In genomic region chr5:170474489-170475266, GRCh38 we compare ENCODE assay signal across 23 cellular contexts. TPM values are rescaled to one million over a fixed set of nuclear protein-coding genes. Genes with fewer than 3 reads are reported as not detected.
DNase-seq lines count a peak whose midpoint lies in the region; ATAC-seq, FAIRE-seq and TF ChIP-seq lines count a peak whose summit lies in the region.
"Had no signal": no experiment of that assay in that cellular context is flagged by ENCODE, and none has a peak within 500 bp of the region (broad histone marks: within the 10 kb centered on the region; RNA-seq: fewer than 3 reads in every experiment).

No MANE protein-coding gene starts in this region.

- no peak overlapping the region for H3K56ac ChIP-seq in H1 (replicated peaks; ENCODE audit: insufficient read length, low read depth, low read length)

- H3K23me2 ChIP-seq in H1 (ENCODE audit: low read depth, low read length), result no peaks in the 10 kb centered on the region

- no peak for TF ChIP-seq POLR2A in H1 (IDR thresholded peaks at IDR 0.05; ENCODE audit: control extremely low read depth in 1 of 2, low read depth in 2 of 2, low read length in 2 of 2)

- no peak overlapping the region for H2BK5ac ChIP-seq in H1 (ENCODE audit: low read depth, low read length)

- H4K20me1 ChIP-seq in H1 (replicated peaks in 1 of 2; ENCODE audit: control insufficient read depth in 1 of 2, insufficient read depth in 2 of 2, low read length in 2 of 2), result no peaks in the 10 kb centered on the region

- H2AK5ac ChIP-seq in H1 (ENCODE audit: low read depth, low read length), result no peak overlapping the region

- H3K79me2 ChIP-seq in H1 (ENCODE audit: control insufficient read depth in 1 of 2, insufficient read depth in 2 of 2, low read length in 2 of 2), result no peaks in the 10 kb centered on the region

- TF ChIP-seq CTCF in H1 (IDR thresholded peaks at IDR 0.05; ENCODE audit: control extremely low read depth in 1 of 3, insufficient read depth in 1 of 3, low read depth in 1 of 3, low read length in 3 of 3), result no peak
- no peak for TF ChIP-seq CTCF in osteocyte (IDR thresholded peaks at IDR 0.05)

- no peak overlapping the region for H4K5ac ChIP-seq in H1 (ENCODE audit: insufficient read length, low read depth, low read length)

- H2AFZ ChIP-seq in H1 (ENCODE audit: low read length), result no peak overlapping the region

- H3K4ac ChIP-seq in H1 (replicated peaks; ENCODE audit: insufficient read length, low read depth, low read length), result no peak overlapping the region

- WGBS in H1 (ENCODE audit: extremely low coverage in 1 of 2, insufficient coverage in 1 of 2, insufficient read length in 1 of 2, insufficient replicate concordance in 2 of 2, low coverage in 1 of 2, low lambda C conversion rate in 2 of 2, missing lambda C conversion rate in 1 of 2), 2 experiments, result 88% methylated on average over 12 of the region's 12 CpGs; no CpG with 5 or more reads in 1 of the 2 experiments

- H3K79me1 ChIP-seq in H1 (ENCODE audit: low read depth, low read length), result no peaks in the 10 kb centered on the region

- CTCF ChIA-PET in activated CD4-positive, alpha-beta memory T cell treated with anti-CD3 and anti-CD28 coated beads, Interleukin-2, amount 10 ng/mL, durations not matched to agents 7 days and 5 days (lab: Charles Lee), result no interaction called here
- CTCF ChIA-PET in activated CD4-positive, alpha-beta memory T cell treated with anti-CD3 and anti-CD28 coated beads for 36 hours (lab: Charles Lee), result interaction anchor here (1.2 kb wide), 1 partner anchor 122 kb away, joined by 4 read pairs; no protein-coding TSS in a partner anchor
- CTCF ChIA-PET in H1 (lab: Charles Lee; ENCODE audit: partially characterized antibody), result interaction anchor here (1.0 to 7.6 kb wide), 13 partner anchors 8 to 208 kb away, joined by 3 to 42 read pairs (median 4); no protein-coding TSS in a partner anchor

- no peaks in the 10 kb centered on the region for H3K4me1 Mint-ChIP-seq in activated CD4-positive, alpha-beta memory T cell treated with anti-CD3 and anti-CD28 coated beads, Interleukin-2, amount 10 ng/mL, durations not matched to agents 7 days and 5 days
- H3K4me1 Mint-ChIP-seq in activated CD4-positive, alpha-beta memory T cell treated with anti-CD3 and anti-CD28 coated beads for 36 hours (ENCODE audit: low read depth), result no peaks in the 10 kb centered on the region
- peaks cover 19% of the 10 kb centered on the region for H3K4me1 Mint-ChIP-seq in osteocyte (ENCODE audit: unreplicated experiment)

- peaks cover 36% of the 10 kb centered on the region for H3K27me3 Mint-ChIP-seq in activated CD4-positive, alpha-beta memory T cell treated with anti-CD3 and anti-CD28 coated beads, Interleukin-2, amount 10 ng/mL, durations not matched to agents 7 days and 5 days
- peaks cover 7% of the 10 kb centered on the region for H3K27me3 Mint-ChIP-seq in activated CD4-positive, alpha-beta memory T cell treated with anti-CD3 and anti-CD28 coated beads for 36 hours
- H3K27me3 Mint-ChIP-seq in osteocyte (ENCODE audit: unreplicated experiment), result no peaks in the 10 kb centered on the region

- no peak for ATAC-seq in GM19452 (IDR thresholded peaks at IDR 0.05; ENCODE audit: unreplicated experiment)

- H3K36me3 ChIP-seq in H1 (ENCODE audit: control insufficient read depth in 2 of 4, insufficient read depth in 4 of 4, low read length in 3 of 4), result no peaks in the 10 kb centered on the region

- no peak overlapping the region for H3K4me3 Mint-ChIP-seq in activated CD4-positive, alpha-beta memory T cell treated with anti-CD3 and anti-CD28 coated beads, Interleukin-2, amount 10 ng/mL, durations not matched to agents 7 days and 5 days
- H3K4me3 Mint-ChIP-seq in activated CD4-positive, alpha-beta memory T cell treated with anti-CD3 and anti-CD28 coated beads for 36 hours, result no peak overlapping the region
- H3K4me3 Mint-ChIP-seq in osteocyte (ENCODE audit: unreplicated experiment), result no peak overlapping the region

- no peak overlapping the region for H3K9ac ChIP-seq in H1 (replicated peaks in 1 of 4; ENCODE audit: extremely low read depth in 1 of 4, low read depth in 3 of 4, low read length in 3 of 4)

- intact Hi-C loops in activated CD4-positive, alpha-beta memory T cell treated with anti-CD3 and anti-CD28 coated beads for 36 hours (cut with micrococcal nuclease), result no loop called here

- H3K4me2 ChIP-seq in H1 (ENCODE audit: insufficient read depth in 1 of 2, low read depth in 2 of 2, low read length in 2 of 2), result no peak overlapping the region

- no peak for FAIRE-seq in H1 (lab: Jason Lieb, UNC)
- FAIRE-seq: D721Med, H54 had no signal

- peaks cover 2 to 5% (median 3%) of the 10 kb centered on the region in 4 experiments; a peak in 5 of 7 replicates for H3K4me1 ChIP-seq in H1 (replicated peaks in 1 of 4; ENCODE audit: control insufficient read depth in 3 of 4, insufficient read depth in 4 of 4, low read length in 3 of 4)

- DNase-seq in activated CD4-positive, alpha-beta memory T cell treated with anti-CD3 and anti-CD28 coated beads, Interleukin-2, amount 10 ng/mL, durations not matched to agents 7 days and 5 days, result peak; percentile 11
- no peak for DNase-seq in activated CD4-positive, alpha-beta memory T cell treated with anti-CD3 and anti-CD28 coated beads for 36 hours
- peak; percentile 7 for DNase-seq in NAMALWA (ENCODE audit: low spot score)
- DNase-seq in H1 (ENCODE audit: low read depth in 1 of 2, low spot score in 2 of 2), result peak in 1 of 2 experiments; percentile 31
- DNase-seq in osteocyte (ENCODE audit: extremely low spot score, unreplicated experiment), result peak; percentile 71
- no peak for DNase-seq in RKO (ENCODE audit: low spot score)
- no peak for DNase-seq in stimulated activated CD4-positive, alpha-beta T cell treated with anti-CD3 and anti-CD28 coated beads, Interleukin-12 subunit alpha, Interleukin-12 subunit beta, amount 100 ng/mL, for 4 hours
- DNase-seq: EL, GF-D8, NCI-H1105, NCI-H146, NCI-H2029 treated with DMSO at 0.1 percent for 48 hours, NCI-H226, NCI-H510A treated with DMSO at 0.1 percent for 48 hours, NCI-H82, SHP77 had no signal

- TF ChIP-seq RAD21 in H1 (IDR thresholded peaks at IDR 0.05 in 1 of 2, conservative IDR thresholded peaks at IDR 0.05 in 1 of 2; ENCODE audit: low read depth in 2 of 2, low read length in 2 of 2), result no peak

- POLR2A ChIA-PET in activated CD4-positive, alpha-beta memory T cell treated with anti-CD3 and anti-CD28 coated beads, Interleukin-2, amount 10 ng/mL, durations not matched to agents 7 days and 5 days (lab: Charles Lee), result no interaction called here
- POLR2A ChIA-PET in activated CD4-positive, alpha-beta memory T cell treated with anti-CD3 and anti-CD28 coated beads for 36 hours (lab: Charles Lee), result no interaction called here
- POLR2A ChIA-PET in H1 (lab: Charles Lee; ENCODE audit: partially characterized antibody), result interaction anchor here (0.9 kb wide), 2 partner anchors 10 to 21 kb away, joined by 3 read pairs; no protein-coding TSS in a partner anchor

- H3K9me3 ChIP-seq in H1 (ENCODE audit: insufficient read depth in 2 of 2, low read depth in 1 of 2, low read length in 1 of 2), result no peaks in the 10 kb centered on the region

- no peak overlapping the region for H3K23ac ChIP-seq in H1 (ENCODE audit: insufficient read length)

- no peak overlapping the region for H2BK15ac ChIP-seq in H1 (ENCODE audit: low read length)

- no peak overlapping the region for H2BK120ac ChIP-seq in H1 (replicated peaks; ENCODE audit: low read depth, low read length)

- no peak overlapping the region for H2BK20ac ChIP-seq in H1 (ENCODE audit: low read length)

- no peak overlapping the region for H3K4me3 ChIP-seq in H1 (ENCODE audit: extremely low read depth in 1 of 4, insufficient read depth in 2 of 4, low read depth in 3 of 4, low read length in 4 of 4)

- no peak overlapping the region for H3K18ac ChIP-seq in H1 (ENCODE audit: extremely low read depth, low read length)

- H3K9me3 Mint-ChIP-seq in activated CD4-positive, alpha-beta memory T cell treated with anti-CD3 and anti-CD28 coated beads, Interleukin-2, amount 10 ng/mL, durations not matched to agents 7 days and 5 days, result no peaks in the 10 kb centered on the region
- H3K9me3 Mint-ChIP-seq in activated CD4-positive, alpha-beta memory T cell treated with anti-CD3 and anti-CD28 coated beads for 36 hours, result no peaks in the 10 kb centered on the region
- H3K9me3 Mint-ChIP-seq in osteocyte (ENCODE audit: unreplicated experiment), result no peaks in the 10 kb centered on the region

- TF ChIP-seq EP300 in H1 (IDR thresholded peaks at IDR 0.05; ENCODE audit: borderline replicate concordance in 1 of 2, low read depth in 2 of 2, low read length in 2 of 2), result no peak

- no peaks in the 10 kb centered on the region for H3K36me3 Mint-ChIP-seq in activated CD4-positive, alpha-beta memory T cell treated with anti-CD3 and anti-CD28 coated beads, Interleukin-2, amount 10 ng/mL, durations not matched to agents 7 days and 5 days (ENCODE audit: low read depth)
- no peaks in the 10 kb centered on the region for H3K36me3 Mint-ChIP-seq in activated CD4-positive, alpha-beta memory T cell treated with anti-CD3 and anti-CD28 coated beads for 36 hours
- no peaks in the 10 kb centered on the region for H3K36me3 Mint-ChIP-seq in osteocyte (ENCODE audit: unreplicated experiment)

- H2BK12ac ChIP-seq in H1 (ENCODE audit: low read depth, low read length), result no peak overlapping the region

- no peak overlapping the region for H3K27ac Mint-ChIP-seq in activated CD4-positive, alpha-beta memory T cell treated with anti-CD3 and anti-CD28 coated beads, Interleukin-2, amount 10 ng/mL, durations not matched to agents 7 days and 5 days
- no peak overlapping the region for H3K27ac Mint-ChIP-seq in activated CD4-positive, alpha-beta memory T cell treated with anti-CD3 and anti-CD28 coated beads for 36 hours
- H3K27ac Mint-ChIP-seq in osteocyte (ENCODE audit: unreplicated experiment), result no peak overlapping the region

- H3K27ac ChIP-seq in H1 (ENCODE audit: low read depth, low read length), result no peak overlapping the region
- H3K27ac ChIP-seq: 22Rv1, C4-2B had no signal

- H4K8ac ChIP-seq in H1 (ENCODE audit: extremely low read depth, insufficient read depth, low read length), result no peak overlapping the region

- no peaks in the 10 kb centered on the region; a peak in 1 of 7 replicates for H3K27me3 ChIP-seq in H1 (replicated peaks in 1 of 4; ENCODE audit: control insufficient read depth in 3 of 4, extremely low read depth in 1 of 4, insufficient read depth in 3 of 4, low read length in 3 of 4)

- H4K91ac ChIP-seq in H1 (replicated peaks; ENCODE audit: insufficient read length, low read length), result no peak overlapping the region

- H3K14ac ChIP-seq in H1 (ENCODE audit: insufficient read length), result no peak overlapping the region

RNA-seq across cellular contexts. Expression of gene KCNIP1, which starts 29.1 kb away (rescaled TPM):
- total RNA-seq in activated CD4-positive, alpha-beta memory T cell treated with anti-CD3 and anti-CD28 coated beads, Interleukin-2, amount 10 ng/mL, durations not matched to agents 7 days and 5 days, result not detected
- not detected for total RNA-seq in activated CD4-positive, alpha-beta memory T cell treated with anti-CD3 and anti-CD28 coated beads for 36 hours
- 0.52 TPM in 2 replicates for total RNA-seq in H1 (2021; fragmentation: NEBNext Ultra II Directional; extraction: Animal tissue kit (Norgen Biotek cat#: 25700))
- polyA plus RNA-seq in H1 (2011; rRNA removed), result 0.36 and 0.83 TPM in 2 replicates
- 0.41 TPM for polyA plus RNA-seq in H1 (2011; cell fraction: cytosol; rRNA removed)
- polyA plus RNA-seq in H1 (2011; cell fraction: nucleus; rRNA removed), result 0.40 TPM
- 0.41 to 0.98 TPM (median 0.81 TPM) in 4 replicates for polyA plus RNA-seq in H1 (2012, experiment 1 of 2)
- polyA plus RNA-seq in H1 (2012, experiment 2 of 2), result 0.60 TPM
- 0.53 TPM for polyA plus RNA-seq in H1 (2013, experiment 1 of 2)
- polyA plus RNA-seq in H1 (2013, experiment 2 of 2), result 0.61 TPM
- polyA minus RNA-seq in H1 (2011; rRNA and poly(A)+ RNA removed), result 0.60 and 0.76 TPM in 2 replicates
- polyA minus RNA-seq in H1 (2011; cell fraction: cytosol; rRNA and poly(A)+ RNA removed), result not detected
- polyA minus RNA-seq in H1 (2011; cell fraction: nucleus; rRNA and poly(A)+ RNA removed), result 1.3 TPM
- 12.6 and 13.3 TPM in 2 replicates for total RNA-seq in osteocyte
- total RNA-seq: OCI-LY7, RPMI7951 had no signal

Comparison
In these comparisons a context has a peak if more than half of its experiments do, and no peak if none do; other contexts are left out.
1. DNase-seq: peak in activated CD4-positive, alpha-beta memory T cell treated with anti-CD3 and anti-CD28 coated beads, Interleukin-2, amount 10 ng/mL, durations not matched to agents 7 days and 5 days (single experiment), NAMALWA (single experiment) and osteocyte (single experiment); none in activated CD4-positive, alpha-beta memory T cell treated with anti-CD3 and anti-CD28 coated beads for 36 hours (single experiment), RKO (single experiment) and stimulated activated CD4-positive, alpha-beta T cell treated with anti-CD3 and anti-CD28 coated beads, Interleukin-12 subunit alpha, Interleukin-12 subunit beta, amount 100 ng/mL, for 4 hours (single experiment).